In genomic region chr17:65482201-65482600, GRCh38 we compare ENCODE assay signal across 25 cellular contexts.
"Had no signal": no experiment of that assay in that cellular context is flagged by ENCODE, and none has a peak within 500 bp of the region (broad histone marks: within the 10 kb centered on the region; RNA-seq: fewer than 3 reads in every experiment).

No MANE protein-coding gene starts in this region.

- H3K27me3 Mint-ChIP-seq: dendritic cell treated with granulocyte-macrophage colony-stimulating factor and Interleukin-4, amounts not matched to agents 40 ng/mL and 50 ng/mL, for 4 days had no signal

- H3K9me3 Mint-ChIP-seq: effector memory CD8-positive, alpha-beta T cell had no signal

- H3K36me3 ChIP-seq: colonic mucosa, esophagus muscularis mucosa, esophagus squamous epithelium, gastrocnemius medialis, gastroesophageal sphincter, heart left ventricle, heart right ventricle had no signal

- H3K27me3 ChIP-seq: colonic mucosa, dorsolateral prefrontal cortex, esophagus muscularis mucosa, esophagus squamous epithelium, foreskin keratinocyte, gastrocnemius medialis, gastroesophageal sphincter, heart left ventricle had no signal

- H3K4me3 ChIP-seq: colonic mucosa, coronary artery, dorsolateral prefrontal cortex, esophagus muscularis mucosa, esophagus squamous epithelium, gastrocnemius medialis, gastroesophageal sphincter, heart left ventricle, heart right ventricle had no signal

- H3K27ac Mint-ChIP-seq: dendritic cell treated with granulocyte-macrophage colony-stimulating factor and Interleukin-4, amounts not matched to agents 40 ng/mL and 50 ng/mL, for 4 days; effector memory CD8-positive, alpha-beta T cell; endodermal cell had no signal

- H3K9me3 ChIP-seq: colonic mucosa, esophagus muscularis mucosa, esophagus squamous epithelium, gastrocnemius medialis, gastroesophageal sphincter, heart left ventricle, heart right ventricle had no signal

- H3K27ac ChIP-seq: colonic mucosa, coronary artery, dorsolateral prefrontal cortex, epithelial cell of prostate, esophagus muscularis mucosa, esophagus squamous epithelium, foreskin keratinocyte, gastrocnemius medialis, gastroesophageal sphincter, heart left ventricle, heart right ventricle had no signal

- H3K4me3 Mint-ChIP-seq: dendritic cell treated with granulocyte-macrophage colony-stimulating factor and Interleukin-4, amounts not matched to agents 40 ng/mL and 50 ng/mL, for 4 days; effector memory CD8-positive, alpha-beta T cell; endodermal cell had no signal

- H3K4me1 ChIP-seq: colonic mucosa, foreskin keratinocyte, gastrocnemius medialis, gastroesophageal sphincter had no signal

- ATAC-seq: effector memory CD8-positive, alpha-beta T cell; esophagus mucosa; foreskin keratinocyte; gastrocnemius medialis; gastroesophageal sphincter; heart left ventricle; heart right ventricle had no signal

- DNase-seq: colonic mucosa; cortex of kidney; dermis blood vessel endothelial cell; dorsolateral prefrontal cortex; effector CD4-positive, alpha-beta T cell; effector CD8-positive, alpha-beta T cell; effector memory CD4-positive, alpha-beta T cell; effector memory CD8-positive, alpha-beta T cell; endodermal cell; erythroblast; esophagus squamous epithelium; foreskin fibroblast; foreskin keratinocyte; foreskin melanocyte; gastrocnemius medialis; glutamatergic neuron; head of caudate nucleus; heart left ventricle; heart right ventricle had no signal
